Comparison of ENCODE assay signal across 1 cellular context in genomic region chr4:16884673-16885460, GRCh38.
TF ChIP-seq lines count a peak whose summit lies in the region.

No MANE protein-coding gene starts in this region.

TF ChIP-seq in K562, 482 proteins besides CTCF, POLR2A, EP300 and RAD21:
- no peak for TF ChIP-seq GTF2A2 (tag; IDR thresholded peaks at IDR 0.05)
- no peak for TF ChIP-seq DACH1 (IDR thresholded peaks at IDR 0.05; ENCODE audit: partially characterized antibody)
- no peak for TF ChIP-seq BCOR (IDR thresholded peaks at IDR 0.05)
